ENCODE assay signal across 8 cellular contexts in the genomic region with DNA sequence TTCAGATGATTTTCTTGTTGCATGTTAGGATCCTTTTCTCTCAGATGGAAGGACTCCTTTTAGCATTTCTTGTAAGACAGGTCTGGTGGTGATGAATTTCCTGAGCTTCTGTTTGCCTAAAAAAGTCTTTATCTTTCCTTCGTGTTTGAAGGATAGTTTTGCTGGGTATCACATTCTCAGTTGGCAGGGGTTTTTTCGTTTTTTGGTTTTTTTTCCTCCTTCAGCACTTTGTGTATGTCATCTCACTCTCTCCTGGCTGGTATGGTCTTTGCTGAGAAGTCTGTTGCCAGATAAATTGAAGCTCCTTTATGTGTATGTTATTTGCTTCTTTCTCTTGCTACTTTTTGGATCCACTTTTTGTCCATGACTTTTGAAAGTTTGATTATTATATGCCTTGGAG.
"Had no signal": no experiment of that assay in that cellular context is flagged by ENCODE, and none has a peak within 500 bp of the region (broad histone marks: within the 10 kb centered on the region; RNA-seq: fewer than 3 reads in every experiment).

No MANE protein-coding gene starts in this region.

- FAIRE-seq: H1, H54, HTR-8/SVneo had no signal

- H3K4me2 ChIP-seq: GM23338 had no signal

- ATAC-seq: GM23338 had no signal

- H3K4me3 ChIP-seq: GM23338 had no signal

- DNase-seq: H9, HCEC 1CT, HFFc6, KG1 had no signal
